33 cellular contexts compared by ENCODE assay signal in the genomic region with DNA sequence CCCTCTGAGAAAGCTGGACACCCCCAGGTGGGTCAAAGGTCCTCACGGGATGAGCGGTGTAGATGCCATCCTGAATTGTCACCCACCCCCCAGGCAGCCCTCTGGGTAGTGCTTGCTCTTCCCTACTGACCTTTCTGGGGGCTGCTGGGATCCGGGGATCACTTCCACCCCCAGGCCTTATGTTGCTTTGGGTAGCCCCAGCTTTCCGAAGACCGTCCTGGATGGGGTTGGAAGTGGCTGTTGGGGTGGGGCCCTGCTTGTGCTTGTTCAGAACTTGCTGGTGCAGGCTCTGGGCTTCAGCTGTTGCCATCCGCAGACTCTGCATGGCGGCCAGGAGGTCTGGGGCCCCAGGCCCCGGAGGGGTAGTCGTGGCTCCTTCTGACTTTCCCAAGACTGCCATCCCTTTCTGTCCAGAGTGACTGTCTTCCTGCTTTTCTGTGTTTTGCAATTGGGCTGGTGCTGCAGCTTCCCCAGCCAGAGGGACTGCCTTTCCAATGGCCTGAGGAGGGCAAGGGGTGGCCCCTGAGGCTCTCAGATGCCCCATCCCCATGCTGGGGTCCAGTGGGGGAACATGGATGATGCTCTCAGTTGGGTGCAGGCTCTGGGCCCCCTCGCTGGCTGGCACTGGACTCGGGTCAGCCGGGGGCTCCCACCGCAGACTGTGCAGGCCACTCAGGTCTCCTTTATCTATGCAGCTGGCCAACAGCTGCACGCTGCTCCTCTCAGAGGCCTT. TPM values are rescaled to one million over a fixed set of nuclear protein-coding genes. Genes with fewer than 3 reads are reported as not detected.
"Had no signal": no experiment of that assay in that cellular context is flagged by ENCODE, and none has a peak within 500 bp of the region (broad histone marks: within the 10 kb centered on the region; RNA-seq: fewer than 3 reads in every experiment).

No MANE protein-coding gene starts in this region.

- H3K27ac ChIP-seq: coronary artery, esophagus squamous epithelium, pancreas, sigmoid colon, skin epidermis, spleen, stomach, thyroid gland, vagina had no signal

- H3K27me3 ChIP-seq: esophagus squamous epithelium, pancreas, sigmoid colon, stomach, thyroid gland, vagina had no signal

- H3K4me3 Mint-ChIP-seq: central memory CD8-positive, alpha-beta T cell; effector memory CD8-positive, alpha-beta T cell; immature natural killer cell; naive thymus-derived CD4-positive, alpha-beta T cell; nephron progenitor cell had no signal

- FAIRE-seq: endometrium, keratinocyte, pancreas had no signal

- H3K36me3 ChIP-seq: esophagus squamous epithelium, pancreas, sigmoid colon, spleen, stomach, thyroid gland, vagina had no signal

- H3K9me3 Mint-ChIP-seq: central memory CD8-positive, alpha-beta T cell; effector memory CD8-positive, alpha-beta T cell; immature natural killer cell; naive thymus-derived CD4-positive, alpha-beta T cell; nephron progenitor cell had no signal

- ATAC-seq: effector memory CD8-positive, alpha-beta T cell; left lobe of liver; naive thymus-derived CD4-positive, alpha-beta T cell; pancreas; right cardiac atrium had no signal

- H3K27ac Mint-ChIP-seq: effector memory CD8-positive, alpha-beta T cell; immature natural killer cell; nephron progenitor cell; progenitor cell of endocrine pancreas had no signal

- DNase-seq: effector memory CD8-positive, alpha-beta T cell; erythroblast; esophagus squamous epithelium; foreskin melanocyte; hypothalamus; immature natural killer cell; mammary epithelial cell; mesendoderm; midbrain; naive thymus-derived CD4-positive, alpha-beta T cell; nephron progenitor cell; occipital lobe; sigmoid colon; spleen; stimulated activated CD4-positive, alpha-beta T cell treated with anti-CD3 and anti-CD28 coated beads, Interleukin-2, amount 100 ng/mL, for 48 hours; stimulated activated naive CD4-positive, alpha-beta T cell treated with Interleukin-2 at 50 U/mL for 16 hours; stomach; thyroid gland; trophoblast cell had no signal

- H3K4me3 ChIP-seq: coronary artery, esophagus squamous epithelium, pancreas, sigmoid colon, skin epidermis, spleen, stomach, thyroid gland, vagina had no signal

- H3K9me3 ChIP-seq: esophagus squamous epithelium, pancreas, sigmoid colon, spleen, stomach, thyroid gland, vagina had no signal

- H3K36me3 Mint-ChIP-seq: immature natural killer cell; naive thymus-derived CD4-positive, alpha-beta T cell had no signal

RNA-seq across cellular contexts. Expression of gene XIRP1, which starts 6.3 kb away (rescaled TPM):
- total RNA-seq: dermis microvascular lymphatic vessel endothelial cell, left lobe of liver, lower leg skin, mammary epithelial cell, occipital lobe, progenitor cell of endocrine pancreas, subcutaneous adipose tissue, temporal lobe, thyroid gland, vagina had no signal
- polyA plus RNA-seq: keratinocyte; mammary epithelial cell; naive thymus-derived CD4-positive, alpha-beta T cell had no signal
